In genomic region chr11:95793111-95793510, GRCh38 we compare ENCODE assay signal across 1 cellular context.
TF ChIP-seq lines count a peak whose summit lies in the region.

No MANE protein-coding gene starts in this region.

TF ChIP-seq in HepG2, 621 proteins besides CTCF, POLR2A, EP300 and RAD21:
- TF ChIP-seq ZFP90 (CRISPR knock-in tag; IDR thresholded peaks at IDR 0.05; ENCODE audit: borderline replicate concordance) (no peak), ZNF644 (CRISPR knock-in tag; IDR thresholded peaks at IDR 0.05; ENCODE audit: low read depth) (no peak), ATRX (CRISPR knock-in tag; IDR thresholded peaks at IDR 0.05; ENCODE audit: borderline replicate concordance) (no peak), SOX13 (IDR thresholded peaks at IDR 0.05) (no peak), SOX13 (CRISPR knock-in tag; conservative IDR thresholded peaks at IDR 0.05 in 1 of 2, IDR thresholded peaks at IDR 0.05 in 1 of 2) (no peak), ZNF318 (CRISPR knock-in tag; IDR thresholded peaks at IDR 0.05) (no peak), HNF1A (IDR thresholded peaks at IDR 0.05; ENCODE audit: low read depth) (no peak), HNF1A (CRISPR knock-in tag; IDR thresholded peaks at IDR 0.05; ENCODE audit: borderline replicate concordance) (no peak), FOXO4 (CRISPR knock-in tag; conservative IDR thresholded peaks at IDR 0.05) (no peak), ZBTB37 (CRISPR knock-in tag; IDR thresholded peaks at IDR 0.05) (no peak), ZNF841 (CRISPR knock-in tag; IDR thresholded peaks at IDR 0.05; ENCODE audit: borderline replicate concordance) (no peak), ZNF354B (CRISPR knock-in tag; IDR thresholded peaks at IDR 0.05) (no peak), SPEN (CRISPR knock-in tag; IDR thresholded peaks at IDR 0.05; ENCODE audit: low read depth) (no peak), HES4 (CRISPR knock-in tag; IDR thresholded peaks at IDR 0.05; ENCODE audit: borderline replicate concordance) (no peak), KAT7 (CRISPR knock-in tag; IDR thresholded peaks at IDR 0.05; ENCODE audit: borderline replicate concordance) (no peak), THYN1 (CRISPR knock-in tag; IDR thresholded peaks at IDR 0.05; ENCODE audit: borderline replicate concordance, low read depth) (no peak), ZBTB46 (CRISPR knock-in tag; IDR thresholded peaks at IDR 0.05; ENCODE audit: borderline replicate concordance) (no peak), ELF1 (CRISPR knock-in tag; IDR thresholded peaks at IDR 0.05) (no peak), TFDP2 (CRISPR knock-in tag; IDR thresholded peaks at IDR 0.05) (no peak), ZNF501 (CRISPR knock-in tag; IDR thresholded peaks at IDR 0.05) (no peak), ARID4A (CRISPR knock-in tag; IDR thresholded peaks at IDR 0.05; ENCODE audit: borderline replicate concordance) (no peak)
